In the genomic region with DNA sequence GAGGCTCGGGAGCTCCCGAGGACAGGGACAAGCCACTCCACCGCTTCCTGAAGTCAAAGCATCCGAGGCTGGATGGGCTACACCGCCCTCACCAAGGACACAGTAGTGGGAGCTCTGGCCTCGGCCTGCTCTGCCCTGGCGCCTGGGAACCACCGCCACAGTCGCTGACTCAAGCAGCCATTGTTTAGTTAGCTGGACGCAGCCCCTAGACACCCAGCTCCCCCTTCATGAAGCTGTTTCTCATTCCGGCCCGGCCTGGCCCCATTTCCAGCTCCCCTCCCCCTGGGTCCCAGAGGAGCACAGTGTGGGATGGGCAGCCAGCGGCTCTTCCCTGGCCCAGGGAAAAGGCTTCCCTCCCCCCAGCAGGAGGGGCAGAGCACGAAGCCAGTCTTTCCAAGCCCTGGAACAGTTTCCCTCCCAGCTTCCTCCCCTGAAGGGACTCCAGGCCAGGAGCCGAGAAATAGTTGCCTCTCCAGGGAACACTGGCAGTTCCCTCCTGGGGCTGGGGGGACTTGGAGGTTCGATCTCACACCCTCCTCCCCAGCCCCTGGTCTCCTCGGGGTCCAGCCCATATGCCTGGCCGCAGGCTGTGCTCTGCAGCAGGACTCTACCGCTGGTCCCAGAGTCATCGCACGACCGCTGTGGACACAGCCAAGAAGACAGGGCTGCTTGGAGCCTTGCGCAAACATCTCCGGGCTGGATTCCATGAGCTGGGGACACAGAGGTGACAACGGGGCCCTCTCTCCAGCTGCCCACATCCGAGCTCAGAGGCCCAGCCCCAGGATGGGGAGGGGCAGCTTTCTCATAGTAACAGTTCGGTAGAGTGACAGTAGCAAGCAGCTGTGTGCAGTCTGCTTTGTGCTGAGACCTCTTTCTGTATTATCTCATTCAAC, we compare ENCODE assay signal across 1 cellular context.
A peak's percentile ranks its signal among the peaks of the same experiment; 100 is the strongest.
TF ChIP-seq lines count a peak whose summit lies in the region.

No MANE protein-coding gene starts in this region.

TF ChIP-seq in HepG2, 621 proteins besides CTCF, POLR2A, EP300 and RAD21 (continued from another document and continues in another):
- TF ChIP-seq, protein P1, sequence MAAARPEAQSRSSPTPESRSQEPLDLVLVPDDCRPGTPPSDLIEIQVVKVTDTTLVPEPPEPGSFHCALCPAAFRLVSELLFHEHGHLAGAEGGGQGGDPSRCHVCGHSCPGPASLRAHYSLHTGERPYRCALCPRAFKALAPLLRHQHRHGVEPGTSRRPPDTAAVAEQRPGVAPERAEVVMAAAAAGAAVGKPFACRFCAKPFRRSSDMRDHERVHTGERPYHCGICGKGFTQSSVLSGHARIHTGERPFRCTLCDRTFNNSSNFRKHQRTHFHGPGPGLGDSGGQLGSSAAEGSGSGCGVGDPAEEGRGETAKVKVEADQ (CRISPR knock-in tag; IDR thresholded peaks at IDR 0.05; ENCODE audit: borderline replicate concordance) = no peak
- TF ChIP-seq MED8 (CRISPR knock-in tag; IDR thresholded peaks at IDR 0.05; ENCODE audit: insufficient replicate concordance) (no peak), NFE2 (CRISPR knock-in tag; IDR thresholded peaks at IDR 0.05) (no peak), SAP130 (CRISPR knock-in tag; IDR thresholded peaks at IDR 0.05; ENCODE audit: low read depth) (peak; percentile 89), ZNF263 (CRISPR knock-in tag; IDR thresholded peaks at IDR 0.05) (peak; percentile 72), MTF2 (CRISPR knock-in tag; IDR thresholded peaks at IDR 0.05; ENCODE audit: borderline replicate concordance) (no peak), SRY (CRISPR knock-in tag; IDR thresholded peaks at IDR 0.05) (no peak; the same call in 1 of the 2 replicates), KAT2B (IDR thresholded peaks at IDR 0.05; ENCODE audit: borderline replicate concordance, low read depth, low read length) (no peak), ZNF563 (CRISPR knock-in tag; IDR thresholded peaks at IDR 0.05) (no peak), ZNF432 (CRISPR knock-in tag; IDR thresholded peaks at IDR 0.05; ENCODE audit: borderline replicate concordance) (no peak)
- TF ChIP-seq, protein P2, sequence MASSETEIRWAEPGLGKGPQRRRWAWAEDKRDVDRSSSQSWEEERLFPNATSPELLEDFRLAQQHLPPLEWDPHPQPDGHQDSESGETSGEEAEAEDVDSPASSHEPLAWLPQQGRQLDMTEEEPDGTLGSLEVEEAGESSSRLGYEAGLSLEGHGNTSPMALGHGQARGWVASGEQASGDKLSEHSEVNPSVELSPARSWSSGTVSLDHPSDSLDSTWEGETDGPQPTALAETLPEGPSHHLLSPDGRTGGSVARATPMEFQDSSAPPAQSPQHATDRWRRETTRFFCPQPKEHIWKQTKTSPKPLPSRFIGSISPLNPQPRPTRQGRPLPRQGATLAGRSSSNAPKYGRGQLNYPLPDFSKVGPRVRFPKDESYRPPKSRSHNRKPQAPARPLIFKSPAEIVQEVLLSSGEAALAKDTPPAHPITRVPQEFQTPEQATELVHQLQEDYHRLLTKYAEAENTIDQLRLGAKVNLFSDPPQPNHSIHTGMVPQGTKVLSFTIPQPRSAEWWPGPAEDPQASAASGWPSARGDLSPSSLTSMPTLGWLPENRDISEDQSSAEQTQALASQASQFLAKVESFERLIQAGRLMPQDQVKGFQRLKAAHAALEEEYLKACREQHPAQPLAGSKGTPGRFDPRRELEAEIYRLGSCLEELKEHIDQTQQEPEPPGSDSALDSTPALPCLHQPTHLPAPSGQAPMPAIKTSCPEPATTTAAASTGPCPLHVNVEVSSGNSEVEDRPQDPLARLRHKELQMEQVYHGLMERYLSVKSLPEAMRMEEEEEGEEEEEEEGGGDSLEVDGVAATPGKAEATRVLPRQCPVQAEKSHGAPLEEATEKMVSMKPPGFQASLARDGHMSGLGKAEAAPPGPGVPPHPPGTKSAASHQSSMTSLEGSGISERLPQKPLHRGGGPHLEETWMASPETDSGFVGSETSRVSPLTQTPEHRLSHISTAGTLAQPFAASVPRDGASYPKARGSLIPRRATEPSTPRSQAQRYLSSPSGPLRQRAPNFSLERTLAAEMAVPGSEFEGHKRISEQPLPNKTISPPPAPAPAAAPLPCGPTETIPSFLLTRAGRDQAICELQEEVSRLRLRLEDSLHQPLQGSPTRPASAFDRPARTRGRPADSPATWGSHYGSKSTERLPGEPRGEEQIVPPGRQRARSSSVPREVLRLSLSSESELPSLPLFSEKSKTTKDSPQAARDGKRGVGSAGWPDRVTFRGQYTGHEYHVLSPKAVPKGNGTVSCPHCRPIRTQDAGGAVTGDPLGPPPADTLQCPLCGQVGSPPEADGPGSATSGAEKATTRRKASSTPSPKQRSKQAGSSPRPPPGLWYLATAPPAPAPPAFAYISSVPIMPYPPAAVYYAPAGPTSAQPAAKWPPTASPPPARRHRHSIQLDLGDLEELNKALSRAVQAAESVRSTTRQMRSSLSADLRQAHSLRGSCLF (CRISPR knock-in tag; IDR thresholded peaks at IDR 0.05; ENCODE audit: borderline replicate concordance) = no peak
- TF ChIP-seq, protein P3, sequence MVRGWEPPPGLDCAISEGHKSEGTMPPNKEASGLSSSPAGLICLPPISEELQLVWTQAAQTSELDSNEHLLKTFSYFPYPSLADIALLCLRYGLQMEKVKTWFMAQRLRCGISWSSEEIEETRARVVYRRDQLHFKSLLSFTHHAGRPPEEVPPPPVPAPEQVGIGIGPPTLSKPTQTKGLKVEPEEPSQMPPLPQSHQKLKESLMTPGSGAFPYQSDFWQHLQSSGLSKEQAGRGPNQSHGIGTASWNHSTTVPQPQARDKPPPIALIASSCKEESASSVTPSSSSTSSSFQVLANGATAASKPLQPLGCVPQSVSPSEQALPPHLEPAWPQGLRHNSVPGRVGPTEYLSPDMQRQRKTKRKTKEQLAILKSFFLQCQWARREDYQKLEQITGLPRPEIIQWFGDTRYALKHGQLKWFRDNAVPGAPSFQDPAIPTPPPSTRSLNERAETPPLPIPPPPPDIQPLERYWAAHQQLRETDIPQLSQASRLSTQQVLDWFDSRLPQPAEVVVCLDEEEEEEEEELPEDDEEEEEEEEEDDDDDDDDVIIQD (CRISPR knock-in tag; IDR thresholded peaks at IDR 0.05; ENCODE audit: low read depth) = no peak; the same call in 1 of the 2 replicates
- TF ChIP-seq, protein P4, sequence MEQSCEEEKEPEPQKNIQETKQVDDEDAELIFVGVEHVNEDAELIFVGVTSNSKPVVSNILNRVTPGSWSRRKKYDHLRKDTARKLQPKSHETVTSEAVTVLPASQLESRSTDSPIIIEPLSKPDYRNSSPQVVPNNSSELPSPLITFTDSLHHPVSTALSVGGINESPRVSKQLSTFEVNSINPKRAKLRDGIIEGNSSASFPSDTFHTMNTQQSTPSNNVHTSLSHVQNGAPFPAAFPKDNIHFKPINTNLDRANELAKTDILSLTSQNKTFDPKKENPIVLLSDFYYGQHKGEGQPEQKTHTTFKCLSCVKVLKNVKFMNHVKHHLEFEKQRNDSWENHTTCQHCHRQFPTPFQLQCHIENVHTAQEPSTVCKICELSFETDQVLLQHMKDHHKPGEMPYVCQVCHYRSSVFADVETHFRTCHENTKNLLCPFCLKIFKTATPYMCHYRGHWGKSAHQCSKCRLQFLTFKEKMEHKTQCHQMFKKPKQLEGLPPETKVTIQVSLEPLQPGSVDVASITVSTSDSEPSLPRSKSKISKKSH (CRISPR knock-in tag; IDR thresholded peaks at IDR 0.05; ENCODE audit: borderline replicate concordance) = 0 out of 2 replicates have a peak, but pooled peaks have one; percentile 25
- TF ChIP-seq, protein P5, sequence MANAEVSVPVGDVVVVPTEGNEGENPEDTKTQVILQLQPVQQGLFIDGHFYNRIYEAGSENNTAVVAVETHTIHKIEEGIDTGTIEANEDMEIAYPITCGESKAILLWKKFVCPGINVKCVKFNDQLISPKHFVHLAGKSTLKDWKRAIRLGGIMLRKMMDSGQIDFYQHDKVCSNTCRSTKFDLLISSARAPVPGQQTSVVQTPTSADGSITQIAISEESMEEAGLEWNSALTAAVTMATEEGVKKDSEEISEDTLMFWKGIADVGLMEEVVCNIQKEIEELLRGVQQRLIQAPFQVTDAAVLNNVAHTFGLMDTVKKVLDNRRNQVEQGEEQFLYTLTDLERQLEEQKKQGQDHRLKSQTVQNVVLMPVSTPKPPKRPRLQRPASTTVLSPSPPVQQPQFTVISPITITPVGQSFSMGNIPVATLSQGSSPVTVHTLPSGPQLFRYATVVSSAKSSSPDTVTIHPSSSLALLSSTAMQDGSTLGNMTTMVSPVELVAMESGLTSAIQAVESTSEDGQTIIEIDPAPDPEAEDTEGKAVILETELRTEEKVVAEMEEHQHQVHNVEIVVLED (CRISPR knock-in tag; IDR thresholded peaks at IDR 0.05; ENCODE audit: borderline replicate concordance) = no peak; the same call in 1 of the 2 replicates
- TF ChIP-seq, protein P6, sequence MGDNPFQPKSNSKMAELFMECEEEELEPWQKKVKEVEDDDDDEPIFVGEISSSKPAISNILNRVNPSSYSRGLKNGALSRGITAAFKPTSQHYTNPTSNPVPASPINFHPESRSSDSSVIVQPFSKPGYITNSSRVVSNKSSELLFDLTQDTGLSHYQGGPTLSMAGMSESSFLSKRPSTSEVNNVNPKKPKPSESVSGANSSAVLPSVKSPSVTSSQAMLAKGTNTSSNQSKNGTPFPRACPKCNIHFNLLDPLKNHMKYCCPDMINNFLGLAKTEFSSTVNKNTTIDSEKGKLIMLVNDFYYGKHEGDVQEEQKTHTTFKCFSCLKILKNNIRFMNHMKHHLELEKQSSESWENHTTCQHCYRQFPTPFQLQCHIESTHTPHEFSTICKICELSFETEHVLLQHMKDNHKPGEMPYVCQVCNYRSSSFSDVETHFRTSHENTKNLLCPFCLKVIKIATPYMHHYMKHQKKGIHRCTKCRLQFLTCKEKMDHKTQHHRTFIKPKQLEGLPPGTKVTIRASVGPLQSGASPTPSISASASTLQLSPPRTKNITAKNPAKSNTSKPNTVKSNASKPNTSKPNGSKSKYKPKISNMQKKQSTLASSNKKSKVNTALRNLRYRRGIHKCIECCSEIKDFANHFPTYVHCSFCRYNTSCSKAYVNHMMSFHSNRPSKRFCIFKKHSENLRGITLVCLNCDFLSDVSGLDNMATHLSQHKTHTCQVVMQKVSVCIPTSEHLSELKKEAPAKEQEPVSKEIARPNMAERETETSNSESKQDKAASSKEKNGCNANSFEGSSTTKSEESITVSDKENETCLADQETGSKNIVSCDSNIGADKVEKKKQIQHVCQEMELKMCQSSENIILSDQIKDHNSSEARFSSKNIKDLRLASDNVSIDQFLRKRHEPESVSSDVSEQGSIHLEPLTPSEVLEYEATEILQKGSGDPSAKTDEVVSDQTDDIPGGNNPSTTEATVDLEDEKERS (CRISPR knock-in tag; IDR thresholded peaks at IDR 0.05) = no peak
- TF ChIP-seq, protein P7, sequence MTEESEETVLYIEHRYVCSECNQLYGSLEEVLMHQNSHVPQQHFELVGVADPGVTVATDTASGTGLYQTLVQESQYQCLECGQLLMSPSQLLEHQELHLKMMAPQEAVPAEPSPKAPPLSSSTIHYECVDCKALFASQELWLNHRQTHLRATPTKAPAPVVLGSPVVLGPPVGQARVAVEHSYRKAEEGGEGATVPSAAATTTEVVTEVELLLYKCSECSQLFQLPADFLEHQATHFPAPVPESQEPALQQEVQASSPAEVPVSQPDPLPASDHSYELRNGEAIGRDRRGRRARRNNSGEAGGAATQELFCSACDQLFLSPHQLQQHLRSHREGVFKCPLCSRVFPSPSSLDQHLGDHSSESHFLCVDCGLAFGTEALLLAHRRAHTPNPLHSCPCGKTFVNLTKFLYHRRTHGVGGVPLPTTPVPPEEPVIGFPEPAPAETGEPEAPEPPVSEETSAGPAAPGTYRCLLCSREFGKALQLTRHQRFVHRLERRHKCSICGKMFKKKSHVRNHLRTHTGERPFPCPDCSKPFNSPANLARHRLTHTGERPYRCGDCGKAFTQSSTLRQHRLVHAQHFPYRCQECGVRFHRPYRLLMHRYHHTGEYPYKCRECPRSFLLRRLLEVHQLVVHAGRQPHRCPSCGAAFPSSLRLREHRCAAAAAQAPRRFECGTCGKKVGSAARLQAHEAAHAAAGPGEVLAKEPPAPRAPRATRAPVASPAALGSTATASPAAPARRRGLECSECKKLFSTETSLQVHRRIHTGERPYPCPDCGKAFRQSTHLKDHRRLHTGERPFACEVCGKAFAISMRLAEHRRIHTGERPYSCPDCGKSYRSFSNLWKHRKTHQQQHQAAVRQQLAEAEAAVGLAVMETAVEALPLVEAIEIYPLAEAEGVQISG (CRISPR knock-in tag; IDR thresholded peaks at IDR 0.05) = no peak; the same call in 1 of the 2 replicates
- TF ChIP-seq, protein P8, sequence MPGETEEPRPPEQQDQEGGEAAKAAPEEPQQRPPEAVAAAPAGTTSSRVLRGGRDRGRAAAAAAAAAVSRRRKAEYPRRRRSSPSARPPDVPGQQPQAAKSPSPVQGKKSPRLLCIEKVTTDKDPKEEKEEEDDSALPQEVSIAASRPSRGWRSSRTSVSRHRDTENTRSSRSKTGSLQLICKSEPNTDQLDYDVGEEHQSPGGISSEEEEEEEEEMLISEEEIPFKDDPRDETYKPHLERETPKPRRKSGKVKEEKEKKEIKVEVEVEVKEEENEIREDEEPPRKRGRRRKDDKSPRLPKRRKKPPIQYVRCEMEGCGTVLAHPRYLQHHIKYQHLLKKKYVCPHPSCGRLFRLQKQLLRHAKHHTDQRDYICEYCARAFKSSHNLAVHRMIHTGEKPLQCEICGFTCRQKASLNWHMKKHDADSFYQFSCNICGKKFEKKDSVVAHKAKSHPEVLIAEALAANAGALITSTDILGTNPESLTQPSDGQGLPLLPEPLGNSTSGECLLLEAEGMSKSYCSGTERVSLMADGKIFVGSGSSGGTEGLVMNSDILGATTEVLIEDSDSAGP (CRISPR knock-in tag; IDR thresholded peaks at IDR 0.05; ENCODE audit: borderline replicate concordance) = peak; percentile 70; the same call in 1 of the 2 replicates
- TF ChIP-seq, protein P9, sequence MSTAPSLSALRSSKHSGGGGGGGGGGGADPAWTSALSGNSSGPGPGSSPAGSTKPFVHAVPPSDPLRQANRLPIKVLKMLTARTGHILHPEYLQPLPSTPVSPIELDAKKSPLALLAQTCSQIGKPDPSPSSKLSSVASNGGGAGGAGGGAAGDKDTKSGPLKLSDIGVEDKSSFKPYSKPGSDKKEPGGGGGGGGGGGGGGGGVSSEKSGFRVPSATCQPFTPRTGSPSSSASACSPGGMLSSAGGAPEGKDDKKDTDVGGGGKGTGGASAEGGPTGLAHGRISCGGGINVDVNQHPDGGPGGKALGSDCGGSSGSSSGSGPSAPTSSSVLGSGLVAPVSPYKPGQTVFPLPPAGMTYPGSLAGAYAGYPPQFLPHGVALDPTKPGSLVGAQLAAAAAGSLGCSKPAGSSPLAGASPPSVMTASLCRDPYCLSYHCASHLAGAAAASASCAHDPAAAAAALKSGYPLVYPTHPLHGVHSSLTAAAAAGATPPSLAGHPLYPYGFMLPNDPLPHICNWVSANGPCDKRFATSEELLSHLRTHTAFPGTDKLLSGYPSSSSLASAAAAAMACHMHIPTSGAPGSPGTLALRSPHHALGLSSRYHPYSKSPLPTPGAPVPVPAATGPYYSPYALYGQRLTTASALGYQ (CRISPR knock-in tag; IDR thresholded peaks at IDR 0.05) = 0 out of 2 replicates have a peak, but pooled peaks have one; percentile 38
- TF ChIP-seq, protein P10, sequence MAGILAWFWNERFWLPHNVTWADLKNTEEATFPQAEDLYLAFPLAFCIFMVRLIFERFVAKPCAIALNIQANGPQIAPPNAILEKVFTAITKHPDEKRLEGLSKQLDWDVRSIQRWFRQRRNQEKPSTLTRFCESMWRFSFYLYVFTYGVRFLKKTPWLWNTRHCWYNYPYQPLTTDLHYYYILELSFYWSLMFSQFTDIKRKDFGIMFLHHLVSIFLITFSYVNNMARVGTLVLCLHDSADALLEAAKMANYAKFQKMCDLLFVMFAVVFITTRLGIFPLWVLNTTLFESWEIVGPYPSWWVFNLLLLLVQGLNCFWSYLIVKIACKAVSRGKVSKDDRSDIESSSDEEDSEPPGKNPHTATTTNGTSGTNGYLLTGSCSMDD (CRISPR knock-in tag; IDR thresholded peaks at IDR 0.05) = no peak
- TF ChIP-seq, protein P11, sequence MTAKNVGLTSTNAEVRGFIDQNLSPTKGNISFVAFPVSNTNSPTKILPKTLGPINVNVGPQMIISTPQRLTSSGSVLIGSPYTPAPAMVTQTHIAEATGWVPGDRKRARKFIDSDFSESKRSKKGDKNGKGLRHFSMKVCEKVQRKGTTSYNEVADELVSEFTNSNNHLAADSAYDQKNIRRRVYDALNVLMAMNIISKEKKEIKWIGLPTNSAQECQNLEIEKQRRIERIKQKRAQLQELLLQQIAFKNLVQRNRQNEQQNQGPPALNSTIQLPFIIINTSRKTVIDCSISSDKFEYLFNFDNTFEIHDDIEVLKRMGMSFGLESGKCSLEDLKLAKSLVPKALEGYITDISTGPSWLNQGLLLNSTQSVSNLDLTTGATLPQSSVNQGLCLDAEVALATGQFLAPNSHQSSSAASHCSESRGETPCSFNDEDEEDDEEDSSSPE (CRISPR knock-in tag; IDR thresholded peaks at IDR 0.05) = no peak
